Comparison of ENCODE assay signal across 2 cellular contexts in genomic region chr16:47026947-47027346, GRCh38.
TF ChIP-seq lines count a peak whose summit lies in the region.

No MANE protein-coding gene starts in this region.

TF ChIP-seq in HEK293, 187 proteins besides CTCF, POLR2A, EP300 and RAD21:
- TF ChIP-seq ZNF366 (tag by site-specific recombination; conservative IDR thresholded peaks at IDR 0.05) (peak; percentile 76), PATZ1 (tag by site-specific recombination; IDR thresholded peaks at IDR 0.05) (no peak)

TF ChIP-seq in GM12878, 131 proteins besides CTCF, POLR2A, EP300 and RAD21:
- TF ChIP-seq TAF1 (IDR thresholded peaks at IDR 0.05; ENCODE audit: borderline replicate concordance, low read depth, low read length) = no peak
- TF ChIP-seq, protein P1, sequence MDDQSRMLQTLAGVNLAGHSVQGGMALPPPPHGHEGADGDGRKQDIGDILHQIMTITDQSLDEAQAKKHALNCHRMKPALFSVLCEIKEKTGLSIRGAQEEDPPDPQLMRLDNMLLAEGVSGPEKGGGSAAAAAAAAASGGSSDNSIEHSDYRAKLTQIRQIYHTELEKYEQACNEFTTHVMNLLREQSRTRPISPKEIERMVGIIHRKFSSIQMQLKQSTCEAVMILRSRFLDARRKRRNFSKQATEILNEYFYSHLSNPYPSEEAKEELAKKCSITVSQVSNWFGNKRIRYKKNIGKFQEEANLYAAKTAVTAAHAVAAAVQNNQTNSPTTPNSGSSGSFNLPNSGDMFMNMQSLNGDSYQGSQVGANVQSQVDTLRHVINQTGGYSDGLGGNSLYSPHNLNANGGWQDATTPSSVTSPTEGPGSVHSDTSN (IDR thresholded peaks at IDR 0.05; ENCODE audit: insufficient replicate concordance, low read depth, low read length) = peak; percentile 6
- TF ChIP-seq, protein P2, sequence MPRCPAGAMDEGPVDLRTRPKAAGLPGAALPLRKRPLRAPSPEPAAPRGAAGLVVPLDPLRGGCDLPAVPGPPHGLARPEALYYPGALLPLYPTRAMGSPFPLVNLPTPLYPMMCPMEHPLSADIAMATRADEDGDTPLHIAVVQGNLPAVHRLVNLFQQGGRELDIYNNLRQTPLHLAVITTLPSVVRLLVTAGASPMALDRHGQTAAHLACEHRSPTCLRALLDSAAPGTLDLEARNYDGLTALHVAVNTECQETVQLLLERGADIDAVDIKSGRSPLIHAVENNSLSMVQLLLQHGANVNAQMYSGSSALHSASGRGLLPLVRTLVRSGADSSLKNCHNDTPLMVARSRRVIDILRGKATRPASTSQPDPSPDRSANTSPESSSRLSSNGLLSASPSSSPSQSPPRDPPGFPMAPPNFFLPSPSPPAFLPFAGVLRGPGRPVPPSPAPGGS (IDR thresholded peaks at IDR 0.05; ENCODE audit: borderline replicate concordance, insufficient read depth, low read depth, low read length, poor library complexity, severe bottlenecking) = peak; percentile 80
- no peak for TF ChIP-seq BACH1 (IDR thresholded peaks at IDR 0.05; ENCODE audit: borderline replicate concordance)
TF ChIP-seq in GM12878: peak in this region for 2.
